ENCODE assay signal across 9 cellular contexts in genomic region chr10:103661951-103662405, GRCh38.
A peak's percentile ranks its signal among the peaks of the same experiment; 100 is the strongest.
DNase-seq lines count a peak whose midpoint lies in the region; ATAC-seq and TF ChIP-seq lines count a peak whose summit lies in the region.
"Had no signal": no experiment of that assay in that cellular context is flagged by ENCODE, and none has a peak within 500 bp of the region (broad histone marks: within the 10 kb centered on the region; RNA-seq: fewer than 3 reads in every experiment).

No MANE protein-coding gene starts in this region.

- H3K27me3 ChIP-seq in muscle layer of duodenum (ENCODE audit: low read depth, low read length), result no peaks in the 10 kb centered on the region

- H3K27ac Mint-ChIP-seq in central memory CD8-positive, alpha-beta T cell (ENCODE audit: low read depth), result no peak overlapping the region

- CTCF ChIA-PET in HEK293T (lab: Yijun Ruan, JAX), result interaction anchor here (0.6 kb wide), 1 partner anchor 218 kb away, joined by 3 read pairs; no protein-coding TSS in a partner anchor

- H3K4me3 Mint-ChIP-seq in central memory CD8-positive, alpha-beta T cell, result peak overlapping the region; percentile 85

- peaks cover 3 to 23% of the 10 kb centered on the region in 2 donors for H3K36me3 ChIP-seq in muscle layer of duodenum (ENCODE audit: control insufficient read depth in 1 of 2, insufficient read depth in 2 of 2, low read length in 2 of 2)

- peaks cover 14% of the 10 kb centered on the region for H3K36me3 Mint-ChIP-seq in central memory CD8-positive, alpha-beta T cell (ENCODE audit: insufficient read depth)

- POLR2A ChIA-PET in HEK293T (lab: Yijun Ruan, JAX), result interaction anchor here (0.6 to 2.3 kb wide), 11 partner anchors 8 to 110 kb away, joined by 3 to 16 read pairs (median 3); no protein-coding TSS in a partner anchor

- no peaks in the 10 kb centered on the region for H3K9me3 Mint-ChIP-seq in central memory CD8-positive, alpha-beta T cell

- H3K4me1 ChIP-seq in muscle layer of duodenum (ENCODE audit: control insufficient read depth in 1 of 2, insufficient read depth in 2 of 2, low read length in 2 of 2), result peaks cover 4 to 40% of the 10 kb centered on the region in 2 donors

- peaks cover 19% of the 10 kb centered on the region for H3K4me1 Mint-ChIP-seq in central memory CD8-positive, alpha-beta T cell

- H3K27me3 Mint-ChIP-seq in central memory CD8-positive, alpha-beta T cell, result no peaks in the 10 kb centered on the region

- peak overlapping the region; percentile 54 for H3K27ac ChIP-seq in muscle layer of duodenum (ENCODE audit: low read length)

- peaks cover 0 to 3% of the 10 kb centered on the region in 2 donors for H3K9me3 ChIP-seq in muscle layer of duodenum (ENCODE audit: control insufficient read depth in 1 of 2, low read length in 2 of 2)

- H3K4me3 ChIP-seq in muscle layer of duodenum (ENCODE audit: low read depth in 1 of 2, low read length in 2 of 2), result peak overlapping the region in 1 of 2 donors; percentile 81
- H3K4me3 ChIP-seq: GM12878 had no signal

- DNase-seq in AG08396 (ENCODE audit: low spot score), result peak; percentile 46
- peak; percentile 51 for DNase-seq in HEK293T (ENCODE audit: extremely low spot score)
- no peak for DNase-seq in central memory CD8-positive, alpha-beta T cell (ENCODE audit: low spot score in 2 of 2)
- DNase-seq in NCI-H1694 treated with DMSO at 0.1 percent for 48 hours (lab: John Stamatoyannopoulos, UW), result no peak
- no peak for DNase-seq in MV-4-11 (lab: John Stamatoyannopoulos, UW)

- ATAC-seq in central memory CD8-positive, alpha-beta T cell (replicated peaks; ENCODE audit: extremely low read depth, poor library complexity, severe bottlenecking), result no peak
- ATAC-seq in GM19463 (IDR thresholded peaks at IDR 0.05; ENCODE audit: unreplicated experiment) (no peak), HG03521 (IDR thresholded peaks at IDR 0.05; ENCODE audit: unreplicated experiment) (no peak)
- ATAC-seq: GM12878 had no signal

TF ChIP-seq in HEK293T, 16 proteins besides CTCF, POLR2A, EP300 and RAD21:
- TF ChIP-seq L3MBTL2 (conservative IDR thresholded peaks at IDR 0.05) (no peak), NFRKB (IDR thresholded peaks at IDR 0.05) (no peak), TARDBP (IDR thresholded peaks at IDR 0.05) (no peak), ELF4 (IDR thresholded peaks at IDR 0.05) (no peak), HDGF (IDR thresholded peaks at IDR 0.05; ENCODE audit: borderline replicate concordance) (no peak), FOXK2 (IDR thresholded peaks at IDR 0.05) (no peak), FOXM1 (IDR thresholded peaks at IDR 0.05; ENCODE audit: borderline replicate concordance) (no peak)

Comparison
In these comparisons a context has a peak if more than half of its experiments do, and no peak if none do; other contexts are left out.
1. DNase-seq: peak in AG08396 (single experiment) and HEK293T (single experiment); none in central memory CD8-positive, alpha-beta T cell (0 of 2), NCI-H1694 treated with DMSO at 0.1 percent for 48 hours (single experiment) and MV-4-11 (single experiment).